25 cellular contexts compared by ENCODE assay signal in genomic region chr4:154954117-154954516, GRCh38.
"Had no signal": no experiment of that assay in that cellular context is flagged by ENCODE, and none has a peak within 500 bp of the region (broad histone marks: within the 10 kb centered on the region; RNA-seq: fewer than 3 reads in every experiment).

No MANE protein-coding gene starts in this region.

- H3K27ac Mint-ChIP-seq: activated naive CD8-positive, alpha-beta T cell treated with anti-CD3 and anti-CD28 coated beads for 36 hours; activated T-cell treated with anti-CD3 and anti-CD28 coated beads, Interleukin-2, amount 50 U/mL, for 24 hours; activated T-helper 2 cell treated with anti-CD3 and anti-CD28 coated beads, Interferon-gamma antibody, Interleukin-2, Interleukin-4, amounts not matched to agents 10 μg/mL and 5 μg/mL and 100 μg/mL, durations not matched to agents 14 hours and 24 hours and 36 hours; naive thymus-derived CD4-positive, alpha-beta T cell; progenitor cell of endocrine pancreas; stimulated activated naive CD8-positive, alpha-beta T cell treated with anti-CD3 and anti-CD28 coated beads, Interleukin-15, Interleukin-2, amounts not matched to agents 100 ng/mL and 50 ng/mL, for 24 hours had no signal

- H3K27me3 Mint-ChIP-seq: activated naive CD8-positive, alpha-beta T cell treated with anti-CD3 and anti-CD28 coated beads for 36 hours; activated T-cell treated with anti-CD3 and anti-CD28 coated beads, Interleukin-2, amount 50 U/mL, for 24 hours; progenitor cell of endocrine pancreas; stimulated activated naive CD8-positive, alpha-beta T cell treated with anti-CD3 and anti-CD28 coated beads, Interleukin-15, Interleukin-2, amounts not matched to agents 100 ng/mL and 50 ng/mL, for 24 hours had no signal

- H3K36me3 Mint-ChIP-seq: activated naive CD8-positive, alpha-beta T cell treated with anti-CD3 and anti-CD28 coated beads for 36 hours; naive thymus-derived CD4-positive, alpha-beta T cell had no signal

- DNase-seq: activated CD8-positive, alpha-beta memory T cell treated with anti-CD3 and anti-CD28 coated beads for 24 hours; activated CD8-positive, alpha-beta memory T cell treated with anti-CD3 and anti-CD28 coated beads, Interleukin-2, amount 50 U/mL, for 4 hours; activated naive CD4-positive, alpha-beta T cell; activated naive CD8-positive, alpha-beta T cell treated with anti-CD3 and anti-CD28 coated beads for 36 hours; activated T-cell treated with anti-CD3 and anti-CD28 coated beads, Interleukin-2, amount 50 U/mL, for 24 hours; central memory CD4-positive, alpha-beta T cell; effector memory CD4-positive, alpha-beta T cell; foreskin melanocyte; glutamatergic neuron; hippocampal formation; kidney glomerular epithelial cell; left lung; naive thymus-derived CD4-positive, alpha-beta T cell; retina; sigmoid colon; stimulated activated CD4-positive, alpha-beta T cell treated with anti-CD3 and anti-CD28 coated beads, Interleukin-15, amount 100 ng/mL, for 24 hours; stimulated activated CD4-positive, alpha-beta T cell treated with anti-CD3 and anti-CD28 coated beads, Interleukin-4, amount 100 ng/mL, for 1 hour; substantia nigra; T-helper 9 cell; thyroid gland had no signal

- H3K4me1 Mint-ChIP-seq: activated naive CD8-positive, alpha-beta T cell treated with anti-CD3 and anti-CD28 coated beads for 36 hours; naive thymus-derived CD4-positive, alpha-beta T cell; neural crest cell had no signal

- H3K9me3 Mint-ChIP-seq: activated T-helper 2 cell treated with anti-CD3 and anti-CD28 coated beads, Interferon-gamma antibody, Interleukin-2, Interleukin-4, amounts not matched to agents 10 μg/mL and 5 μg/mL and 100 μg/mL, durations not matched to agents 14 hours and 24 hours and 36 hours had no signal

- ATAC-seq: esophagus mucosa; left lung; naive thymus-derived CD4-positive, alpha-beta T cell had no signal

- H3K4me3 Mint-ChIP-seq: activated naive CD8-positive, alpha-beta T cell treated with anti-CD3 and anti-CD28 coated beads for 36 hours; activated T-cell treated with anti-CD3 and anti-CD28 coated beads, Interleukin-2, amount 50 U/mL, for 24 hours; neural crest cell; stimulated activated naive CD8-positive, alpha-beta T cell treated with anti-CD3 and anti-CD28 coated beads, Interleukin-15, Interleukin-2, amounts not matched to agents 100 ng/mL and 50 ng/mL, for 24 hours had no signal
